ENCODE assay signal across 2 cellular contexts in the genomic region with DNA sequence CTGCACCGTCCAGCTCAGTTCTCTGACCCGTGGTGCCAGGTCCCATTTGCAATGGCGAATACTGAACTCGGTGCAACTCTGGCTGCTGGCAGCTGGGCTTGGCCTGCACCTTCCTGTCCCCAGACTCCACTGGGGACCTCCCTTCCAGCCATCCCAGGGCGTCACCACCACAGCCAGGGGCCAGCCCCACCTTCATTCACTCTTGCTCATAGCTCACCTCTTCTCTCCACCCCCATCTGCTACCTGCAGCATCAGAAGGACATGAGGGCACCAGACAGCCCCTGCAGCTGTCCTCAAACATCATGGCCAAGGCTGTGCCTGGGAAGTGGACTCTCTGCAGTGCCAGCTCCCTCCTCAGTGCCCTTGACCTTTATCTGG.
TF ChIP-seq lines count a peak whose summit lies in the region.

No MANE protein-coding gene starts in this region.

TF ChIP-seq in K562, 482 proteins besides CTCF, POLR2A, EP300 and RAD21:
- no peak for TF ChIP-seq RBM39 (optimal IDR thresholded peaks at IDR 0.05; ENCODE audit: low read depth, low read length)
- no peak for TF ChIP-seq CHD2 (IDR thresholded peaks at IDR 0.05; ENCODE audit: low read depth, low read length)
- no peak for TF ChIP-seq HMGXB4 (CRISPR knock-in tag; IDR thresholded peaks at IDR 0.05)
- TF ChIP-seq, protein P1, sequence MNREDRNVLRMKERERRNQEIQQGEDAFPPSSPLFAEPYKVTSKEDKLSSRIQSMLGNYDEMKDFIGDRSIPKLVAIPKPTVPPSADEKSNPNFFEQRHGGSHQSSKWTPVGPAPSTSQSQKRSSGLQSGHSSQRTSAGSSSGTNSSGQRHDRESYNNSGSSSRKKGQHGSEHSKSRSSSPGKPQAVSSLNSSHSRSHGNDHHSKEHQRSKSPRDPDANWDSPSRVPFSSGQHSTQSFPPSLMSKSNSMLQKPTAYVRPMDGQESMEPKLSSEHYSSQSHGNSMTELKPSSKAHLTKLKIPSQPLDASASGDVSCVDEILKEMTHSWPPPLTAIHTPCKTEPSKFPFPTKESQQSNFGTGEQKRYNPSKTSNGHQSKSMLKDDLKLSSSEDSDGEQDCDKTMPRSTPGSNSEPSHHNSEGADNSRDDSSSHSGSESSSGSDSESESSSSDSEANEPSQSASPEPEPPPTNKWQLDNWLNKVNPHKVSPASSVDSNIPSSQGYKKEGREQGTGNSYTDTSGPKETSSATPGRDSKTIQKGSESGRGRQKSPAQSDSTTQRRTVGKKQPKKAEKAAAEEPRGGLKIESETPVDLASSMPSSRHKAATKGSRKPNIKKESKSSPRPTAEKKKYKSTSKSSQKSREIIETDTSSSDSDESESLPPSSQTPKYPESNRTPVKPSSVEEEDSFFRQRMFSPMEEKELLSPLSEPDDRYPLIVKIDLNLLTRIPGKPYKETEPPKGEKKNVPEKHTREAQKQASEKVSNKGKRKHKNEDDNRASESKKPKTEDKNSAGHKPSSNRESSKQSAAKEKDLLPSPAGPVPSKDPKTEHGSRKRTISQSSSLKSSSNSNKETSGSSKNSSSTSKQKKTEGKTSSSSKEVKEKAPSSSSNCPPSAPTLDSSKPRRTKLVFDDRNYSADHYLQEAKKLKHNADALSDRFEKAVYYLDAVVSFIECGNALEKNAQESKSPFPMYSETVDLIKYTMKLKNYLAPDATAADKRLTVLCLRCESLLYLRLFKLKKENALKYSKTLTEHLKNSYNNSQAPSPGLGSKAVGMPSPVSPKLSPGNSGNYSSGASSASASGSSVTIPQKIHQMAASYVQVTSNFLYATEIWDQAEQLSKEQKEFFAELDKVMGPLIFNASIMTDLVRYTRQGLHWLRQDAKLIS (CRISPR knock-in tag; IDR thresholded peaks at IDR 0.05) = no peak
- no peak for TF ChIP-seq ZNF584 (CRISPR knock-in tag; IDR thresholded peaks at IDR 0.05; ENCODE audit: low read depth)
TF ChIP-seq in K562: peak in this region for 0.

TF ChIP-seq in HEK293T, 16 proteins besides CTCF, POLR2A, EP300 and RAD21 (continued from another document):
- TF ChIP-seq FOXA1 (IDR thresholded peaks at IDR 0.05) = no peak
- TF ChIP-seq LEF1 (IDR thresholded peaks at IDR 0.05; ENCODE audit: borderline replicate concordance) = no peak
- TF ChIP-seq PKNOX1 (IDR thresholded peaks at IDR 0.05) = no peak
- no peak for TF ChIP-seq TARDBP (IDR thresholded peaks at IDR 0.05)
- TF ChIP-seq CTBP1 (IDR thresholded peaks at IDR 0.05; ENCODE audit: borderline replicate concordance) = no peak
- TF ChIP-seq L3MBTL2 (conservative IDR thresholded peaks at IDR 0.05) = no peak
- no peak for TF ChIP-seq ELF4 (IDR thresholded peaks at IDR 0.05)
- no peak for TF ChIP-seq FOXM1 (IDR thresholded peaks at IDR 0.05; ENCODE audit: borderline replicate concordance)
- no peak for TF ChIP-seq ARNT (IDR thresholded peaks at IDR 0.05)
- no peak for TF ChIP-seq FOXK2 (IDR thresholded peaks at IDR 0.05)
- no peak for TF ChIP-seq HDGF (IDR thresholded peaks at IDR 0.05; ENCODE audit: borderline replicate concordance)
- no peak for TF ChIP-seq SUZ12 (IDR thresholded peaks at IDR 0.05)
- no peak for TF ChIP-seq NFRKB (IDR thresholded peaks at IDR 0.05)
- TF ChIP-seq SP1 (IDR thresholded peaks at IDR 0.05) = no peak
TF ChIP-seq in HEK293T: peak in this region for 0.
